Comparison of ENCODE assay signal across 1 cellular context in the genomic region with DNA sequence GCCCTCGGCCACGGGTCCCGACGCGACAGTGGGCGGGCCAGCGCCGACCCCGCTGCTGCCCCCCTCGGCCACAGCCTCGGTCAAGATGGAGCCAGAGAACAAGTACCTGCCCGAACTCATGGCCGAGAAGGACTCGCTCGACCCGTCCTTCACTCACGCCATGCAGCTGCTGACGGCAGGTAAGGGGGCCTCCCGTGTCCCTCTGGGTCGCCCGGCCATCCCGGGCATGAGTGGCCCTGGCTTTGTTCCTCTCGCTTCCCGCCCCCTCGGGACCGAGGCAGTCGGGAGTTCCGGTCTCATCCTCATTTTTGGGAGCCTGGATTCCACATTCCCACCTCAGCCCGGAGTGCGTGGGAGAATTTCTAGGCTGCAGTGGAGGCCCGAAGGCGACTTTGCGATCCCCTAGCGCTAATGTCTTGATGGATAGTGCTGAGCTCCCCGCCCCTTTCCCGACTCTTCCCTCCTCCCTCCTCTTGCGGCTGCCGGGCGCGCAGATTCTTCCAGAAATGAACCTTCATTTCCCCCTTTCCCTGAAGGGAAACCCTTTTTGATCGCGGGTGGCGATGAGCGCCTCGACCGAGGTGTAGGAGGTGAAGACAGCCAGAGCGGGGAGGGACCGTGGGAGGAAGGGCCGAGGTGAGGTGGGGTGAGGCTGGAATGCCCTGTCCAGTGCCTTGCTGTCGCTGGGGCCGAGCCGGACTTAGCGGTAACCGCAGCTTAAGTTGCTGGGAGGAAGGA.
TF ChIP-seq lines count a peak whose summit lies in the region.

No MANE protein-coding gene starts in this region.

TF ChIP-seq in HEK293, 187 proteins besides CTCF, POLR2A, EP300 and RAD21 (continued from another document):
- TF ChIP-seq PRDM1 (tag by site-specific recombination; IDR thresholded peaks at IDR 0.05): peak; percentile 94
- TF ChIP-seq, protein P1, sequence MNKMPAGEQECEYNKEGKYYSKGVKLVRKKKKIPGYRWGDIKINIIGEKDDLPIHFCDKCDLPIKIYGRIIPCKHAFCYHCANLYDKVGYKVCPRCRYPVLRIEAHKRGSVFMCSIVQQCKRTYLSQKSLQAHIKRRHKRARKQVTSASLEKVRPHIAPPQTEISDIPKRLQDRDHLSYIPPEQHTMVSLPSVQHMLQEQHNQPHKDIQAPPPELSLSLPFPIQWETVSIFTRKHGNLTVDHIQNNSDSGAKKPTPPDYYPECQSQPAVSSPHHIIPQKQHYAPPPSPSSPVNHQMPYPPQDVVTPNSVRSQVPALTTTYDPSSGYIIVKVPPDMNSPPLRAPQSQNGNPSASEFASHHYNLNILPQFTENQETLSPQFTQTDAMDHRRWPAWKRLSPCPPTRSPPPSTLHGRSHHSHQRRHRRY (tag by site-specific recombination; IDR thresholded peaks at IDR 0.05): no peak
- TF ChIP-seq GLIS2 (tag by site-specific recombination; IDR thresholded peaks at IDR 0.05): peak; percentile 55; the same call in 1 of the 2 replicates
- no peak for TF ChIP-seq ZNF132 (tag by site-specific recombination; IDR thresholded peaks at IDR 0.05; ENCODE audit: borderline replicate concordance)
- TF ChIP-seq FEZF1 (tag by site-specific recombination; IDR thresholded peaks at IDR 0.05): no peak
- TF ChIP-seq ZNF677 (tag by site-specific recombination; IDR thresholded peaks at IDR 0.05): no peak
- TF ChIP-seq SP2 (tag by site-specific recombination; IDR thresholded peaks at IDR 0.05): peak; percentile 64
- peak; percentile 30 for TF ChIP-seq SP7 (tag by site-specific recombination; IDR thresholded peaks at IDR 0.05)
- peak; percentile 44 for TF ChIP-seq ZNF335 (tag by site-specific recombination; conservative IDR thresholded peaks at IDR 0.05)
- 0 out of 2 replicates have a peak, but pooled peaks have one; percentile 14 for TF ChIP-seq ZNF660 (tag by site-specific recombination; IDR thresholded peaks at IDR 0.05)
- peak; percentile 93 for TF ChIP-seq IKZF3 (tag by site-specific recombination; IDR thresholded peaks at IDR 0.05)
- TF ChIP-seq TCF7L2 (IDR thresholded peaks at IDR 0.05; ENCODE audit: borderline replicate concordance, low read depth, low read length): no peak
- peak; percentile 13; the same call in 1 of the 2 replicates for TF ChIP-seq ZEB2 (tag by site-specific recombination; IDR thresholded peaks at IDR 0.05)
- peak; percentile 64; the same call in 1 of the 2 replicates for TF ChIP-seq ZBTB48 (tag by site-specific recombination; IDR thresholded peaks at IDR 0.05)
- no peak for TF ChIP-seq ZNF16 (tag by site-specific recombination; IDR thresholded peaks at IDR 0.05; ENCODE audit: low read depth)
- TF ChIP-seq, protein P2, sequence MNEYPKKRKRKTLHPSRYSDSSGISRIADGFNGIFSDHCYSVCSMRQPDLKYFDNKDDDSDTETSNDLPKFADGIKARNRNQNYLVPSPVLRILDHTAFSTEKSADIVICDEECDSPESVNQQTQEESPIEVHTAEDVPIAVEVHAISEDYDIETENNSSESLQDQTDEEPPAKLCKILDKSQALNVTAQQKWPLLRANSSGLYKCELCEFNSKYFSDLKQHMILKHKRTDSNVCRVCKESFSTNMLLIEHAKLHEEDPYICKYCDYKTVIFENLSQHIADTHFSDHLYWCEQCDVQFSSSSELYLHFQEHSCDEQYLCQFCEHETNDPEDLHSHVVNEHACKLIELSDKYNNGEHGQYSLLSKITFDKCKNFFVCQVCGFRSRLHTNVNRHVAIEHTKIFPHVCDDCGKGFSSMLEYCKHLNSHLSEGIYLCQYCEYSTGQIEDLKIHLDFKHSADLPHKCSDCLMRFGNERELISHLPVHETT (tag by site-specific recombination; IDR thresholded peaks at IDR 0.05): no peak
- 0 out of 2 replicates have a peak, but pooled peaks have one; percentile 15 for TF ChIP-seq ZFP37 (tag by site-specific recombination; IDR thresholded peaks at IDR 0.05)
- TF ChIP-seq ZIC2 (tag by site-specific recombination; IDR thresholded peaks at IDR 0.05): no peak
- TF ChIP-seq PRDM10 (tag by site-specific recombination; IDR thresholded peaks at IDR 0.05): peak; percentile 60
- peak; percentile 28; the same call in 1 of the 2 replicates for TF ChIP-seq ZNF121 (tag by site-specific recombination; IDR thresholded peaks at IDR 0.05)
- TF ChIP-seq ZNF670 (tag by site-specific recombination; IDR thresholded peaks at IDR 0.05; ENCODE audit: low read depth): no peak
- no peak for TF ChIP-seq ZNF184 (tag by site-specific recombination; IDR thresholded peaks at IDR 0.05)
- no peak for TF ChIP-seq ZNF426 (tag by site-specific recombination; IDR thresholded peaks at IDR 0.05)
- TF ChIP-seq ZNF623 (tag by site-specific recombination; IDR thresholded peaks at IDR 0.05): no peak
- 0 out of 2 replicates have a peak, but pooled peaks have one; percentile 54 for TF ChIP-seq YY1 (tag by site-specific recombination; IDR thresholded peaks at IDR 0.05)
- peak; percentile 58; the same call in 1 of the 2 replicates for TF ChIP-seq ZNF366 (tag by site-specific recombination; conservative IDR thresholded peaks at IDR 0.05)
- no peak for TF ChIP-seq ZNF571 (tag by site-specific recombination; IDR thresholded peaks at IDR 0.05)
- TF ChIP-seq ZBTB7A (tag by site-specific recombination; IDR thresholded peaks at IDR 0.05; ENCODE audit: low read depth): no peak
- TF ChIP-seq ZNF48 (tag by site-specific recombination; IDR thresholded peaks at IDR 0.05): no peak
- peak; percentile 79 for TF ChIP-seq EGR2 (tag by site-specific recombination; IDR thresholded peaks at IDR 0.05; ENCODE audit: low read depth)
- peak; percentile 89 for TF ChIP-seq ZFHX2 (tag by site-specific recombination; conservative IDR thresholded peaks at IDR 0.05)
- TF ChIP-seq KLF8 (tag by site-specific recombination; IDR thresholded peaks at IDR 0.05): peak; percentile 21; the same call in 1 of the 2 replicates
- TF ChIP-seq, protein P3, sequence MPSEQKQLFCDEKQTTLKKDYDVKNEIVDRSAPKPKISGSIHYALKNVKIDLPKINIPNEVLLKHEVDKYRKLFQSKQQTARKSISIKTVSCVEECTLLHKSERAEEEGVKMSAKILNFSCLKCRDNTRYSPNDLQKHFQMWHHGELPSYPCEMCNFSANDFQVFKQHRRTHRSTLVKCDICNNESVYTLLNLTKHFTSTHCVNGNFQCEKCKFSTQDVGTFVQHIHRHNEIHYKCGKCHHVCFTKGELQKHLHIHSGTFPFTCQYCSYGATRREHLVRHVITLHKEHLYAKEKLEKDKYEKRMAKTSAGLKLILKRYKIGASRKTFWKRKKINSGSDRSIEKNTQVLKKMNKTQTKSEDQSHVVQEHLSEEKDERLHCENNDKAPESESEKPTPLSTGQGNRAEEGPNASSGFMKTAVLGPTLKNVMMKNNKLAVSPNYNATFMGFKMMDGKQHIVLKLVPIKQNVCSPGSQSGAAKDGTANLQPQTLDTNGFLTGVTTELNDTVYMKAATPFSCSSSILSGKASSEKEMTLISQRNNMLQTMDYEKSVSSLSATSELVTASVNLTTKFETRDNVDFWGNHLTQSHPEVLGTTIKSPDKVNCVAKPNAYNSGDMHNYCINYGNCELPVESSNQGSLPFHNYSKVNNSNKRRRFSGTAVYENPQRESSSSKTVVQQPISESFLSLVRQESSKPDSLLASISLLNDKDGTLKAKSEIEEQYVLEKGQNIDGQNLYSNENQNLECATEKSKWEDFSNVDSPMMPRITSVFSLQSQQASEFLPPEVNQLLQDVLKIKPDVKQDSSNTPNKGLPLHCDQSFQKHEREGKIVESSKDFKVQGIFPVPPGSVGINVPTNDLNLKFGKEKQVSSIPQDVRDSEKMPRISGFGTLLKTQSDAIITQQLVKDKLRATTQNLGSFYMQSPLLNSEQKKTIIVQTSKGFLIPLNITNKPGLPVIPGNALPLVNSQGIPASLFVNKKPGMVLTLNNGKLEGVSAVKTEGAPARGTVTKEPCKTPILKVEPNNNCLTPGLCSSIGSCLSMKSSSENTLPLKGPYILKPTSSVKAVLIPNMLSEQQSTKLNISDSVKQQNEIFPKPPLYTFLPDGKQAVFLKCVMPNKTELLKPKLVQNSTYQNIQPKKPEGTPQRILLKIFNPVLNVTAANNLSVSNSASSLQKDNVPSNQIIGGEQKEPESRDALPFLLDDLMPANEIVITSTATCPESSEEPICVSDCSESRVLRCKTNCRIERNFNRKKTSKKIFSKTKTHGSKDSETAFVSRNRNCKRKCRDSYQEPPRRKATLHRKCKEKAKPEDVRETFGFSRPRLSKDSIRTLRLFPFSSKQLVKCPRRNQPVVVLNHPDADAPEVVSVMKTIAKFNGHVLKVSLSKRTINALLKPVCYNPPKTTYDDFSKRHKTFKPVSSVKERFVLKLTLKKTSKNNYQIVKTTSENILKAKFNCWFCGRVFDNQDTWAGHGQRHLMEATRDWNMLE (tag by site-specific recombination; conservative IDR thresholded peaks at IDR 0.05; ENCODE audit: low read depth): no peak
